Comparison of ENCODE assay signal across 10 cellular contexts in the genomic region with DNA sequence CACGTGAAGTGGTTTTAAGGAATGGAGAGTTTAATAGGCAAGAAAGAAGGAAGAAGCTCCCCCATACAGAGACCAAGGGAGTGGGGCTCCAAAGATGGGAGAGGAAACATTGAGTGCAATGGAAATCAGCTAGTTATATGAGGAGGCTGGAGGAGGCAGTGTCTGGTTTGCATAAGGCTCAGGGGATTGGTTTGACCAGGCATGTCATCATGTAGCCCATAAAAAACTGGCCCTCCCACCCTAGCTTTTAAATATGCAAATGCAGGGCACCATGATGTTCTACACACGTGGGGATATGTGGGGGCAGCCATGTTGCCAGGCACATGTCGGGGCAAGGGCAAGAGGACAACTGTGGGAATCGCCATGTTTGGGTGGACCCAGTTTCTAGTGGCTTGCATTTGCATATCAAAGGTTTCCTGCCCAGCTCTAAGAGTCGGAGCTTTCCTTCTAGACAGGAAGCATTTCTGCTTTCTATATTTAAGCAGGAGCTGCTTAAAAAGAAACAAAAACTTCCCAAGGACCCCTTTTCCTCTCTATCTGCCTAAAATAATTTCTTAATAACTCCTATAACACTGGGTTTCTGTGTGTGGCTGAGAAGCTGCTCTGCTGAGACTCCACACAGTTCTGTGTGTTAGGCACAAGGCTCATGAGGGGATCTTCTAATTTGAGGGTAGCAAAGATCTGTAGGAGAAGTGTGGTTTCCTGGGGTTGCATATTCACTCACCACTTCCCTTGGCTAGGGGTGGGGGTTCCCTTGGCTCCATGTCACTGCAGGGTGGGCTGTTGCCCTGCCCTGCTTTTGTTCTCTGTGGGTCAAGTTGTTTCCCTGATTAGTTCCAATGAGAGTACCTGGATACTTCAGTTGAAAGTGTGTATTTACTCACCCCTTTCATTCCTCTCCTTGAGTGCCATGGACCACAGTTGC.
DNase-seq lines count a peak whose midpoint lies in the region; ATAC-seq, FAIRE-seq and TF ChIP-seq lines count a peak whose summit lies in the region.
"Had no signal": no experiment of that assay in that cellular context is flagged by ENCODE, and none has a peak within 500 bp of the region (broad histone marks: within the 10 kb centered on the region; RNA-seq: fewer than 3 reads in every experiment).

No MANE protein-coding gene starts in this region.

- no peaks in the 10 kb centered on the region for H3K27me3 ChIP-seq in DND-41 (ENCODE audit: insufficient read depth, low read length, poor library complexity)
- H3K27me3 ChIP-seq in stomach = no peaks in the 10 kb centered on the region

- H3K4me2 ChIP-seq in DND-41 (ENCODE audit: insufficient read depth, low read length) (peak overlapping the region; percentile 67), OCI-LY7 (ENCODE audit: low read length) (peak overlapping the region; percentile 29; the same call in 1 of the 2 replicates)

- intact Hi-C loops in OCI-LY7 (cut with micrococcal nuclease; ENCODE audit: unreplicated experiment) (no loop called here), stomach (cut with DNase I; ENCODE audit: low total_unique reads) (no loop called here)

- FAIRE-seq in D721Med (lab: Jason Lieb, UNC) (no peak), RCC 7860 (lab: Jason Lieb, UNC) (no peak)

- peak overlapping the region; percentile 87 for H3K27ac ChIP-seq in DND-41 (ENCODE audit: low read length)
- no peak overlapping the region for H3K27ac ChIP-seq in OCI-LY7 (ENCODE audit: low read depth, low read length, poor library complexity, severe bottlenecking)
- H3K27ac ChIP-seq in stomach = no peak overlapping the region

- no peaks in the 10 kb centered on the region for H3K9me2 ChIP-seq in OCI-LY7 (ENCODE audit: insufficient read depth, low read length)

- peaks cover 16% of the 10 kb centered on the region for H3K36me3 Mint-ChIP-seq in activated naive CD8-positive, alpha-beta T cell treated with anti-CD3 and anti-CD28 coated beads, Interleukin-2, amount 50 U/mL, for 24 hours (ENCODE audit: low read depth)

- H2AFZ ChIP-seq in DND-41 (ENCODE audit: low read depth, low read length) (peak overlapping the region; percentile 52; the same call in 1 of the 2 replicates), OCI-LY7 (ENCODE audit: low read length) (peak overlapping the region; percentile 55)

- peak overlapping the region; percentile 9 for H3K4me3 Mint-ChIP-seq in activated naive CD8-positive, alpha-beta T cell treated with anti-CD3 and anti-CD28 coated beads, Interleukin-2, amount 50 U/mL, for 24 hours

- peak overlapping the region; percentile 58 for H3K9ac ChIP-seq in DND-41 (ENCODE audit: low read depth, low read length)

- peak; percentile 92 for ATAC-seq in DND-41 (ENCODE audit: insufficient read depth, low read depth)
- peak; percentile 84 for ATAC-seq in HG02642 (IDR thresholded peaks at IDR 0.05; ENCODE audit: poor library complexity, unreplicated experiment)
- ATAC-seq in activated naive CD8-positive, alpha-beta T cell treated with anti-CD3 and anti-CD28 coated beads, Interleukin-2, amount 50 U/mL, for 24 hours = peak; percentile 84

- peak overlapping the region; percentile 89 for H3K27ac Mint-ChIP-seq in activated naive CD8-positive, alpha-beta T cell treated with anti-CD3 and anti-CD28 coated beads, Interleukin-2, amount 50 U/mL, for 24 hours

- H3K4me3 ChIP-seq in DND-41 (ENCODE audit: low read depth in 1 of 2, low read length in 2 of 2) (peak overlapping the region; percentile 17 to 58; a peak in 3 of 4 replicates), OCI-LY7 (ENCODE audit: low read depth, low read length, poor library complexity, severe bottlenecking) (peak overlapping the region; percentile 16), stomach (no peak overlapping the region)

- POLR2A ChIA-PET in OCI-LY7 (lab: Charles Lee) = no interaction called here

- no peaks in the 10 kb centered on the region for H3K27me3 Mint-ChIP-seq in activated naive CD8-positive, alpha-beta T cell treated with anti-CD3 and anti-CD28 coated beads, Interleukin-2, amount 50 U/mL, for 24 hours

- peaks cover 48% of the 10 kb centered on the region for H3K4me1 Mint-ChIP-seq in activated naive CD8-positive, alpha-beta T cell treated with anti-CD3 and anti-CD28 coated beads, Interleukin-2, amount 50 U/mL, for 24 hours

- no peak for TF ChIP-seq POLR2A in stomach (IDR thresholded peaks at IDR 0.05)

- no peak for TF ChIP-seq EP300 in stomach (IDR thresholded peaks at IDR 0.05)

- H3K79me2 ChIP-seq in DND-41 (ENCODE audit: insufficient read depth, low read length) (peaks cover 7% of the 10 kb centered on the region), OCI-LY7 (ENCODE audit: insufficient read depth, low read depth, low read length) (no peaks in the 10 kb centered on the region)

- peaks cover 58% of the 10 kb centered on the region for H3K4me1 ChIP-seq in DND-41 (ENCODE audit: insufficient read depth, low read length)
- peaks cover 7% of the 10 kb centered on the region for H3K4me1 ChIP-seq in OCI-LY7 (ENCODE audit: insufficient read depth, low read length, poor library complexity, severe bottlenecking)
- no peaks in the 10 kb centered on the region for H3K4me1 ChIP-seq in stomach

- DNase-seq in DND-41 (peak; percentile 90), OCI-LY7 (ENCODE audit: low spot score) (peak; percentile 17), D721Med (ENCODE audit: insufficient read length, low spot score) (no peak), stomach (no peak), NCI-H82 (lab: John Stamatoyannopoulos, UW) (no peak), RCC 7860 (ENCODE audit: low spot score) (no peak)
- peak; percentile 45 for DNase-seq in activated naive CD8-positive, alpha-beta T cell treated with anti-CD3 and anti-CD28 coated beads, Interleukin-2, amount 50 U/mL, for 24 hours
- DNase-seq: cerebellar nuclear complex, NCI-H2107 had no signal

- no peaks in the 10 kb centered on the region for H3K36me3 ChIP-seq in DND-41 (ENCODE audit: insufficient read depth, low read length)
- no peaks in the 10 kb centered on the region for H3K36me3 ChIP-seq in OCI-LY7 (ENCODE audit: insufficient read depth, low read length)
- H3K36me3 ChIP-seq in stomach = no peaks in the 10 kb centered on the region

- 50 to 62% (median 58%) methylated on average over 5 of the region's 5 CpGs for whole genome bisulfite sequencing in stomach, 5 donors

- no peak for TF ChIP-seq CTCF in DND-41 (IDR thresholded peaks at IDR 0.05; ENCODE audit: borderline replicate concordance, extremely low read depth, low read length, poor library complexity, severe bottlenecking)
- no peak for TF ChIP-seq CTCF in OCI-LY7 (conservative IDR thresholded peaks at IDR 0.05; ENCODE audit: low read length)
- no peak for TF ChIP-seq CTCF in D721Med (IDR thresholded peaks at IDR 0.05; ENCODE audit: insufficient read depth, missing control alignments)
- TF ChIP-seq CTCF in stomach (IDR thresholded peaks at IDR 0.05) = no peak

- BruUV-seq in OCI-LY7 (replicated peaks; lab: Mats Ljungman, UMichigan) = no TSS peak

- H3K9me3 ChIP-seq in DND-41 (ENCODE audit: insufficient read depth, low read length, severe bottlenecking) = no peaks in the 10 kb centered on the region
- H3K9me3 ChIP-seq in OCI-LY7 (ENCODE audit: low read length) = no peaks in the 10 kb centered on the region
- no peaks in the 10 kb centered on the region for H3K9me3 ChIP-seq in stomach

- CTCF ChIA-PET in OCI-LY7 (lab: Charles Lee; ENCODE audit: unreplicated experiment) = no interaction called here

- peaks cover 4% of the 10 kb centered on the region for H3K9me3 Mint-ChIP-seq in activated naive CD8-positive, alpha-beta T cell treated with anti-CD3 and anti-CD28 coated beads, Interleukin-2, amount 50 U/mL, for 24 hours

- H4K20me1 ChIP-seq in DND-41 (ENCODE audit: insufficient read depth, low read length) (no peaks in the 10 kb centered on the region), OCI-LY7 (ENCODE audit: insufficient read depth, low read length) (no peaks in the 10 kb centered on the region)

Comparison
In these comparisons a context has a peak if more than half of its experiments do, and no peak if none do; other contexts are left out.
1. DNase-seq: peak in DND-41 (single experiment), OCI-LY7 (single experiment) and activated naive CD8-positive, alpha-beta T cell treated with anti-CD3 and anti-CD28 coated beads, Interleukin-2, amount 50 U/mL, for 24 hours (single experiment); none in D721Med (single experiment), stomach (single experiment), NCI-H82 (single experiment) and RCC 7860 (single experiment).
2. H3K4me3 ChIP-seq: peak in DND-41 (2 of 2) and OCI-LY7 (single experiment); none in stomach (0 of 4).
3. Peak in every context shown above with its lines, with median percentiles within 50 percentile points of each other: ATAC-seq.